In the genomic region with DNA sequence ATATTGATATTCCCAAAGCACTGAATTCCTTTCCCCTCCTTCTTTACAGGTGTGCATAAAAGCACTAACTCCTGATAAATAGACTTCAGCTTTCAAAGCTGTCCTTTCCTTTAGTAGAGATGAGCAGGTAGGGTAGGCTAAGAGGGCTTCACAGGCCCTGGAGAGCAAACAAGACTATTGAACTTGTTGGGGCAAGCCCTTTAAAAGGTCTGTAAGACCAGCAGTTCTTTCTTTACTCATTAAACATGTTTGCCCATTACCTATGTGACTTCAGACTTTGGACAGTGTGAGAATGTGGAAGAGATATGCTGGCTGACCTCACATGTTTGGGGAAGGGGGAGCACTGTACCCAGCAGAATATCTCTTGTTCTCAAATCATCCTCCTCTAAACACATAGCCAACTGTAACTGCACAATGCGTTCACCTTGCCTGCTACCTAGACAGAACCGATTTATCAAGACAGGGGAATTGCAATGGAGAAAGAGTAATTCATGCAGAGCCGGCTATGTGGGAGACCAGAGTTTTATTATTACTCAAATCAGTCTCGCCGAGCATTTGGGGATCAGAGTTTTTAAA, we compare ENCODE assay signal across 1 cellular context.
TF ChIP-seq lines count a peak whose summit lies in the region.

No MANE protein-coding gene starts in this region.

TF ChIP-seq in HepG2, 621 proteins besides CTCF, POLR2A, EP300 and RAD21 (continued from another document and continues in another):
- TF ChIP-seq, protein P1, sequence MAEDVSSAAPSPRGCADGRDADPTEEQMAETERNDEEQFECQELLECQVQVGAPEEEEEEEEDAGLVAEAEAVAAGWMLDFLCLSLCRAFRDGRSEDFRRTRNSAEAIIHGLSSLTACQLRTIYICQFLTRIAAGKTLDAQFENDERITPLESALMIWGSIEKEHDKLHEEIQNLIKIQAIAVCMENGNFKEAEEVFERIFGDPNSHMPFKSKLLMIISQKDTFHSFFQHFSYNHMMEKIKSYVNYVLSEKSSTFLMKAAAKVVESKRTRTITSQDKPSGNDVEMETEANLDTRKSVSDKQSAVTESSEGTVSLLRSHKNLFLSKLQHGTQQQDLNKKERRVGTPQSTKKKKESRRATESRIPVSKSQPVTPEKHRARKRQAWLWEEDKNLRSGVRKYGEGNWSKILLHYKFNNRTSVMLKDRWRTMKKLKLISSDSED (CRISPR knock-in tag; IDR thresholded peaks at IDR 0.05), result no peak
- no peak for TF ChIP-seq ZNF563 (CRISPR knock-in tag; IDR thresholded peaks at IDR 0.05)
- no peak; the same call in 1 of the 2 replicates for TF ChIP-seq KDM5A (IDR thresholded peaks at IDR 0.05; ENCODE audit: borderline replicate concordance, low read length)
- TF ChIP-seq, protein P2, sequence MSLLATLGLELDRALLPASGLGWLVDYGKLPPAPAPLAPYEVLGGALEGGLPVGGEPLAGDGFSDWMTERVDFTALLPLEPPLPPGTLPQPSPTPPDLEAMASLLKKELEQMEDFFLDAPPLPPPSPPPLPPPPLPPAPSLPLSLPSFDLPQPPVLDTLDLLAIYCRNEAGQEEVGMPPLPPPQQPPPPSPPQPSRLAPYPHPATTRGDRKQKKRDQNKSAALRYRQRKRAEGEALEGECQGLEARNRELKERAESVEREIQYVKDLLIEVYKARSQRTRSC (CRISPR knock-in tag; IDR thresholded peaks at IDR 0.05; ENCODE audit: low read depth), result no peak
- no peak for TF ChIP-seq CBX2 (IDR thresholded peaks at IDR 0.05; ENCODE audit: low read depth, low read length)
- no peak for TF ChIP-seq CBX2 (CRISPR knock-in tag; IDR thresholded peaks at IDR 0.05; ENCODE audit: low read depth)
- no peak for TF ChIP-seq BHLHE40 (IDR thresholded peaks at IDR 0.05; ENCODE audit: low read length)
- TF ChIP-seq, protein P3, sequence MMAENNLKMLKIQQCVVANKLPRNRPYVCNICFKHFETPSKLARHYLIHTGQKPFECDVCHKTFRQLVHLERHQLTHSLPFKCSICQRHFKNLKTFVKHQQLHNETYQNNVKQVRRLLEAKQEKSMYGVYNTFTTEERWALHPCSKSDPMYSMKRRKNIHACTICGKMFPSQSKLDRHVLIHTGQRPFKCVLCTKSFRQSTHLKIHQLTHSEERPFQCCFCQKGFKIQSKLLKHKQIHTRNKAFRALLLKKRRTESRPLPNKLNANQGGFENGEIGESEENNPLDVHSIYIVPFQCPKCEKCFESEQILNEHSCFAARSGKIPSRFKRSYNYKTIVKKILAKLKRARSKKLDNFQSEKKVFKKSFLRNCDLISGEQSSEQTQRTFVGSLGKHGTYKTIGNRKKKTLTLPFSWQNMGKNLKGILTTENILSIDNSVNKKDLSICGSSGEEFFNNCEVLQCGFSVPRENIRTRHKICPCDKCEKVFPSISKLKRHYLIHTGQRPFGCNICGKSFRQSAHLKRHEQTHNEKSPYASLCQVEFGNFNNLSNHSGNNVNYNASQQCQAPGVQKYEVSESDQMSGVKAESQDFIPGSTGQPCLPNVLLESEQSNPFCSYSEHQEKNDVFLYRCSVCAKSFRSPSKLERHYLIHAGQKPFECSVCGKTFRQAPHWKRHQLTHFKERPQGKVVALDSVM (CRISPR knock-in tag; IDR thresholded peaks at IDR 0.05), result 0 out of 2 replicates have a peak, but pooled peaks have one; percentile 25
- TF ChIP-seq ZNF160 (CRISPR knock-in tag; IDR thresholded peaks at IDR 0.05), result no peak; the same call in 1 of the 2 replicates
- TF ChIP-seq KLF15 (CRISPR knock-in tag; IDR thresholded peaks at IDR 0.05; ENCODE audit: borderline replicate concordance), result no peak
- TF ChIP-seq, protein P4, sequence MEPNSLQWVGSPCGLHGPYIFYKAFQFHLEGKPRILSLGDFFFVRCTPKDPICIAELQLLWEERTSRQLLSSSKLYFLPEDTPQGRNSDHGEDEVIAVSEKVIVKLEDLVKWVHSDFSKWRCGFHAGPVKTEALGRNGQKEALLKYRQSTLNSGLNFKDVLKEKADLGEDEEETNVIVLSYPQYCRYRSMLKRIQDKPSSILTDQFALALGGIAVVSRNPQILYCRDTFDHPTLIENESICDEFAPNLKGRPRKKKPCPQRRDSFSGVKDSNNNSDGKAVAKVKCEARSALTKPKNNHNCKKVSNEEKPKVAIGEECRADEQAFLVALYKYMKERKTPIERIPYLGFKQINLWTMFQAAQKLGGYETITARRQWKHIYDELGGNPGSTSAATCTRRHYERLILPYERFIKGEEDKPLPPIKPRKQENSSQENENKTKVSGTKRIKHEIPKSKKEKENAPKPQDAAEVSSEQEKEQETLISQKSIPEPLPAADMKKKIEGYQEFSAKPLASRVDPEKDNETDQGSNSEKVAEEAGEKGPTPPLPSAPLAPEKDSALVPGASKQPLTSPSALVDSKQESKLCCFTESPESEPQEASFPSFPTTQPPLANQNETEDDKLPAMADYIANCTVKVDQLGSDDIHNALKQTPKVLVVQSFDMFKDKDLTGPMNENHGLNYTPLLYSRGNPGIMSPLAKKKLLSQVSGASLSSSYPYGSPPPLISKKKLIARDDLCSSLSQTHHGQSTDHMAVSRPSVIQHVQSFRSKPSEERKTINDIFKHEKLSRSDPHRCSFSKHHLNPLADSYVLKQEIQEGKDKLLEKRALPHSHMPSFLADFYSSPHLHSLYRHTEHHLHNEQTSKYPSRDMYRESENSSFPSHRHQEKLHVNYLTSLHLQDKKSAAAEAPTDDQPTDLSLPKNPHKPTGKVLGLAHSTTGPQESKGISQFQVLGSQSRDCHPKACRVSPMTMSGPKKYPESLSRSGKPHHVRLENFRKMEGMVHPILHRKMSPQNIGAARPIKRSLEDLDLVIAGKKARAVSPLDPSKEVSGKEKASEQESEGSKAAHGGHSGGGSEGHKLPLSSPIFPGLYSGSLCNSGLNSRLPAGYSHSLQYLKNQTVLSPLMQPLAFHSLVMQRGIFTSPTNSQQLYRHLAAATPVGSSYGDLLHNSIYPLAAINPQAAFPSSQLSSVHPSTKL (CRISPR knock-in tag; IDR thresholded peaks at IDR 0.05), result peak; percentile 98
- TF ChIP-seq KDM1A (CRISPR knock-in tag; IDR thresholded peaks at IDR 0.05), result no peak
- TF ChIP-seq, protein P5, sequence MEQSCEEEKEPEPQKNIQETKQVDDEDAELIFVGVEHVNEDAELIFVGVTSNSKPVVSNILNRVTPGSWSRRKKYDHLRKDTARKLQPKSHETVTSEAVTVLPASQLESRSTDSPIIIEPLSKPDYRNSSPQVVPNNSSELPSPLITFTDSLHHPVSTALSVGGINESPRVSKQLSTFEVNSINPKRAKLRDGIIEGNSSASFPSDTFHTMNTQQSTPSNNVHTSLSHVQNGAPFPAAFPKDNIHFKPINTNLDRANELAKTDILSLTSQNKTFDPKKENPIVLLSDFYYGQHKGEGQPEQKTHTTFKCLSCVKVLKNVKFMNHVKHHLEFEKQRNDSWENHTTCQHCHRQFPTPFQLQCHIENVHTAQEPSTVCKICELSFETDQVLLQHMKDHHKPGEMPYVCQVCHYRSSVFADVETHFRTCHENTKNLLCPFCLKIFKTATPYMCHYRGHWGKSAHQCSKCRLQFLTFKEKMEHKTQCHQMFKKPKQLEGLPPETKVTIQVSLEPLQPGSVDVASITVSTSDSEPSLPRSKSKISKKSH (CRISPR knock-in tag; IDR thresholded peaks at IDR 0.05; ENCODE audit: borderline replicate concordance), result no peak
- TF ChIP-seq, protein P6, sequence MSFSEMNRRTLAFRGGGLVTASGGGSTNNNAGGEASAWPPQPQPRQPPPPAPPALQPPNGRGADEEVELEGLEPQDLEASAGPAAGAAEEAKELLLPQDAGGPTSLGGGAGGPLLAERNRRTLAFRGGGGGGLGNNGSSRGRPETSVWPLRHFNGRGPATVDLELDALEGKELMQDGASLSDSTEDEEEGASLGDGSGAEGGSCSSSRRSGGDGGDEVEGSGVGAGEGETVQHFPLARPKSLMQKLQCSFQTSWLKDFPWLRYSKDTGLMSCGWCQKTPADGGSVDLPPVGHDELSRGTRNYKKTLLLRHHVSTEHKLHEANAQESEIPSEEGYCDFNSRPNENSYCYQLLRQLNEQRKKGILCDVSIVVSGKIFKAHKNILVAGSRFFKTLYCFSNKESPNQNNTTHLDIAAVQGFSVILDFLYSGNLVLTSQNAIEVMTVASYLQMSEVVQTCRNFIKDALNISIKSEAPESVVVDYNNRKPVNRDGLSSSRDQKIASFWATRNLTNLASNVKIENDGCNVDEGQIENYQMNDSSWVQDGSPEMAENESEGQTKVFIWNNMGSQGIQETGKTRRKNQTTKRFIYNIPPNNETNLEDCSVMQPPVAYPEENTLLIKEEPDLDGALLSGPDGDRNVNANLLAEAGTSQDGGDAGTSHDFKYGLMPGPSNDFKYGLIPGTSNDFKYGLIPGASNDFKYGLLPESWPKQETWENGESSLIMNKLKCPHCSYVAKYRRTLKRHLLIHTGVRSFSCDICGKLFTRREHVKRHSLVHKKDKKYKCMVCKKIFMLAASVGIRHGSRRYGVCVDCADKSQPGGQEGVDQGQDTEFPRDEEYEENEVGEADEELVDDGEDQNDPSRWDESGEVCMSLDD (CRISPR knock-in tag; IDR thresholded peaks at IDR 0.05; ENCODE audit: borderline replicate concordance), result no peak
- no peak for TF ChIP-seq SRF (IDR thresholded peaks at IDR 0.05; ENCODE audit: low read depth, low read length)
- TF ChIP-seq, protein P7, sequence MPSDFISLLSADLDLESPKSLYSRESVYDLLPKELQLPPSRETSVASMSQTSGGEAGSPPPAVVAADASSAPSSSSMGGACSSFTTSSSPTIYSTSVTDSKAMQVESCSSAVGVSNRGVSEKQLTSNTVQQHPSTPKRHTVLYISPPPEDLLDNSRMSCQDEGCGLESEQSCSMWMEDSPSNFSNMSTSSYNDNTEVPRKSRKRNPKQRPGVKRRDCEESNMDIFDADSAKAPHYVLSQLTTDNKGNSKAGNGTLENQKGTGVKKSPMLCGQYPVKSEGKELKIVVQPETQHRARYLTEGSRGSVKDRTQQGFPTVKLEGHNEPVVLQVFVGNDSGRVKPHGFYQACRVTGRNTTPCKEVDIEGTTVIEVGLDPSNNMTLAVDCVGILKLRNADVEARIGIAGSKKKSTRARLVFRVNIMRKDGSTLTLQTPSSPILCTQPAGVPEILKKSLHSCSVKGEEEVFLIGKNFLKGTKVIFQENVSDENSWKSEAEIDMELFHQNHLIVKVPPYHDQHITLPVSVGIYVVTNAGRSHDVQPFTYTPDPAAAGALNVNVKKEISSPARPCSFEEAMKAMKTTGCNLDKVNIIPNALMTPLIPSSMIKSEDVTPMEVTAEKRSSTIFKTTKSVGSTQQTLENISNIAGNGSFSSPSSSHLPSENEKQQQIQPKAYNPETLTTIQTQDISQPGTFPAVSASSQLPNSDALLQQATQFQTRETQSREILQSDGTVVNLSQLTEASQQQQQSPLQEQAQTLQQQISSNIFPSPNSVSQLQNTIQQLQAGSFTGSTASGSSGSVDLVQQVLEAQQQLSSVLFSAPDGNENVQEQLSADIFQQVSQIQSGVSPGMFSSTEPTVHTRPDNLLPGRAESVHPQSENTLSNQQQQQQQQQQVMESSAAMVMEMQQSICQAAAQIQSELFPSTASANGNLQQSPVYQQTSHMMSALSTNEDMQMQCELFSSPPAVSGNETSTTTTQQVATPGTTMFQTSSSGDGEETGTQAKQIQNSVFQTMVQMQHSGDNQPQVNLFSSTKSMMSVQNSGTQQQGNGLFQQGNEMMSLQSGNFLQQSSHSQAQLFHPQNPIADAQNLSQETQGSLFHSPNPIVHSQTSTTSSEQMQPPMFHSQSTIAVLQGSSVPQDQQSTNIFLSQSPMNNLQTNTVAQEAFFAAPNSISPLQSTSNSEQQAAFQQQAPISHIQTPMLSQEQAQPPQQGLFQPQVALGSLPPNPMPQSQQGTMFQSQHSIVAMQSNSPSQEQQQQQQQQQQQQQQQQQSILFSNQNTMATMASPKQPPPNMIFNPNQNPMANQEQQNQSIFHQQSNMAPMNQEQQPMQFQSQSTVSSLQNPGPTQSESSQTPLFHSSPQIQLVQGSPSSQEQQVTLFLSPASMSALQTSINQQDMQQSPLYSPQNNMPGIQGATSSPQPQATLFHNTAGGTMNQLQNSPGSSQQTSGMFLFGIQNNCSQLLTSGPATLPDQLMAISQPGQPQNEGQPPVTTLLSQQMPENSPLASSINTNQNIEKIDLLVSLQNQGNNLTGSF (CRISPR knock-in tag; IDR thresholded peaks at IDR 0.05), result no peak
- peak; percentile 69; the same call in 1 of the 2 replicates for TF ChIP-seq HMG20B (CRISPR knock-in tag; conservative IDR thresholded peaks at IDR 0.05)
- no peak for TF ChIP-seq FOXP1 (IDR thresholded peaks at IDR 0.05)
- peak; percentile 80 for TF ChIP-seq FOXP1 (CRISPR knock-in tag; IDR thresholded peaks at IDR 0.05)
- TF ChIP-seq TCF7L2 (IDR thresholded peaks at IDR 0.05; ENCODE audit: low read depth, low read length), result no peak
- TF ChIP-seq SKI (IDR thresholded peaks at IDR 0.05; ENCODE audit: partially characterized antibody), result peak; percentile 55
- TF ChIP-seq PRMT3 (CRISPR knock-in tag; IDR thresholded peaks at IDR 0.05; ENCODE audit: borderline replicate concordance, low read depth), result no peak
- peak; percentile 73 for TF ChIP-seq ONECUT2 (CRISPR knock-in tag; IDR thresholded peaks at IDR 0.05)
- TF ChIP-seq ESRRA (CRISPR knock-in tag; IDR thresholded peaks at IDR 0.05; ENCODE audit: low read depth), result peak; percentile 80
- TF ChIP-seq, protein P8, sequence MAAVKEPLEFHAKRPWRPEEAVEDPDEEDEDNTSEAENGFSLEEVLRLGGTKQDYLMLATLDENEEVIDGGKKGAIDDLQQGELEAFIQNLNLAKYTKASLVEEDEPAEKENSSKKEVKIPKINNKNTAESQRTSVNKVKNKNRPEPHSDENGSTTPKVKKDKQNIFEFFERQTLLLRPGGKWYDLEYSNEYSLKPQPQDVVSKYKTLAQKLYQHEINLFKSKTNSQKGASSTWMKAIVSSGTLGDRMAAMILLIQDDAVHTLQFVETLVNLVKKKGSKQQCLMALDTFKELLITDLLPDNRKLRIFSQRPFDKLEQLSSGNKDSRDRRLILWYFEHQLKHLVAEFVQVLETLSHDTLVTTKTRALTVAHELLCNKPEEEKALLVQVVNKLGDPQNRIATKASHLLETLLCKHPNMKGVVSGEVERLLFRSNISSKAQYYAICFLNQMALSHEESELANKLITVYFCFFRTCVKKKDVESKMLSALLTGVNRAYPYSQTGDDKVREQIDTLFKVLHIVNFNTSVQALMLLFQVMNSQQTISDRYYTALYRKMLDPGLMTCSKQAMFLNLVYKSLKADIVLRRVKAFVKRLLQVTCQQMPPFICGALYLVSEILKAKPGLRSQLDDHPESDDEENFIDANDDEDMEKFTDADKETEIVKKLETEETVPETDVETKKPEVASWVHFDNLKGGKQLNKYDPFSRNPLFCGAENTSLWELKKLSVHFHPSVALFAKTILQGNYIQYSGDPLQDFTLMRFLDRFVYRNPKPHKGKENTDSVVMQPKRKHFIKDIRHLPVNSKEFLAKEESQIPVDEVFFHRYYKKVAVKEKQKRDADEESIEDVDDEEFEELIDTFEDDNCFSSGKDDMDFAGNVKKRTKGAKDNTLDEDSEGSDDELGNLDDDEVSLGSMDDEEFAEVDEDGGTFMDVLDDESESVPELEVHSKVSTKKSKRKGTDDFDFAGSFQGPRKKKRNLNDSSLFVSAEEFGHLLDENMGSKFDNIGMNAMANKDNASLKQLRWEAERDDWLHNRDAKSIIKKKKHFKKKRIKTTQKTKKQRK (IDR thresholded peaks at IDR 0.05; ENCODE audit: low read length), result no peak
- TF ChIP-seq RFXANK (CRISPR knock-in tag; IDR thresholded peaks at IDR 0.05), result no peak
- TF ChIP-seq CCAR2 (optimal IDR thresholded peaks at IDR 0.05; ENCODE audit: low read depth, low read length), result no peak
- TF ChIP-seq, protein P9, sequence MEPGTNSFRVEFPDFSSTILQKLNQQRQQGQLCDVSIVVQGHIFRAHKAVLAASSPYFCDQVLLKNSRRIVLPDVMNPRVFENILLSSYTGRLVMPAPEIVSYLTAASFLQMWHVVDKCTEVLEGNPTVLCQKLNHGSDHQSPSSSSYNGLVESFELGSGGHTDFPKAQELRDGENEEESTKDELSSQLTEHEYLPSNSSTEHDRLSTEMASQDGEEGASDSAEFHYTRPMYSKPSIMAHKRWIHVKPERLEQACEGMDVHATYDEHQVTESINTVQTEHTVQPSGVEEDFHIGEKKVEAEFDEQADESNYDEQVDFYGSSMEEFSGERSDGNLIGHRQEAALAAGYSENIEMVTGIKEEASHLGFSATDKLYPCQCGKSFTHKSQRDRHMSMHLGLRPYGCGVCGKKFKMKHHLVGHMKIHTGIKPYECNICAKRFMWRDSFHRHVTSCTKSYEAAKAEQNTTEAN (CRISPR knock-in tag; conservative IDR thresholded peaks at IDR 0.05), result peak; percentile 57; the same call in 1 of the 2 replicates
- no peak; the same call in 1 of the 2 replicates for TF ChIP-seq EED (CRISPR knock-in tag; IDR thresholded peaks at IDR 0.05)
- no peak for TF ChIP-seq TBP (CRISPR knock-in tag; IDR thresholded peaks at IDR 0.05)
